Comparison of ENCODE assay signal across 32 cellular contexts in genomic region chr13:111283991-111284390, GRCh38. TPM values are rescaled to one million over a fixed set of nuclear protein-coding genes. Genes with fewer than 3 reads are reported as not detected.
DNase-seq lines count a peak whose midpoint lies in the region; ATAC-seq, FAIRE-seq and TF ChIP-seq lines count a peak whose summit lies in the region.
"Had no signal": no experiment of that assay in that cellular context is flagged by ENCODE, and none has a peak within 500 bp of the region (broad histone marks: within the 10 kb centered on the region; RNA-seq: fewer than 3 reads in every experiment).

No MANE protein-coding gene starts in this region.

- no peak overlapping the region for H2AFZ ChIP-seq in H1 (ENCODE audit: low read length)

- no peaks in the 10 kb centered on the region for H3K27me3 ChIP-seq in H1 (replicated peaks in 1 of 4; ENCODE audit: control insufficient read depth in 3 of 4, extremely low read depth in 1 of 4, insufficient read depth in 3 of 4, low read length in 3 of 4)
- no peaks in the 10 kb centered on the region for H3K27me3 ChIP-seq in prostate gland (replicated peaks; ENCODE audit: insufficient read depth)
- H3K27me3 ChIP-seq: gastrocnemius medialis, left lung had no signal

- H2BK5ac ChIP-seq in H1 (ENCODE audit: low read depth, low read length): 0 out of 2 replicates have a peak overlapping the region, but pooled peaks have one; percentile 10

- H2BK20ac ChIP-seq in H1 (ENCODE audit: low read length): no peak overlapping the region

- no peak overlapping the region for H4K91ac ChIP-seq in H1 (replicated peaks; ENCODE audit: insufficient read length, low read length)

- H2BK15ac ChIP-seq in H1 (ENCODE audit: low read length): no peak overlapping the region

- no peak for TF ChIP-seq EP300 in H1 (IDR thresholded peaks at IDR 0.05; ENCODE audit: borderline replicate concordance in 1 of 2, low read depth in 2 of 2, low read length in 2 of 2)

- peaks cover 25 to 61% (median 48%) of the 10 kb centered on the region in 4 experiments for H3K36me3 ChIP-seq in H1 (ENCODE audit: control insufficient read depth in 2 of 4, insufficient read depth in 4 of 4, low read length in 3 of 4)
- H3K36me3 ChIP-seq in prostate gland: peaks cover 4 to 7% of the 10 kb centered on the region in 2 donors

- H3K79me1 ChIP-seq in H1 (ENCODE audit: low read depth, low read length): peaks cover 5% of the 10 kb centered on the region; the same call in 1 of the 2 replicates

- H3K18ac ChIP-seq in H1 (ENCODE audit: extremely low read depth, low read length): no peak overlapping the region

- no peak overlapping the region for H3K56ac ChIP-seq in H1 (replicated peaks; ENCODE audit: insufficient read length, low read depth, low read length)

- no peak overlapping the region for H3K14ac ChIP-seq in H1 (ENCODE audit: insufficient read length)

- H4K8ac ChIP-seq in H1 (ENCODE audit: extremely low read depth, insufficient read depth, low read length): no peak overlapping the region

- TF ChIP-seq CTCF in H1 (IDR thresholded peaks at IDR 0.05; ENCODE audit: control extremely low read depth in 1 of 3, insufficient read depth in 1 of 3, low read depth in 1 of 3, low read length in 3 of 3) (no peak), prostate gland (IDR thresholded peaks at IDR 0.05) (no peak)

- no peak overlapping the region for H3K9ac ChIP-seq in H1 (replicated peaks in 1 of 4; ENCODE audit: extremely low read depth in 1 of 4, low read depth in 3 of 4, low read length in 3 of 4)

- H3K23me2 ChIP-seq in H1 (ENCODE audit: low read depth, low read length): 0 out of 2 replicates have a peak, but pooled peaks cover 1% of the 10 kb centered on the region

- POLR2A ChIA-PET in H1 (lab: Charles Lee; ENCODE audit: partially characterized antibody): no interaction called here

- no peaks in the 10 kb centered on the region for H3K79me2 ChIP-seq in H1 (ENCODE audit: control insufficient read depth in 1 of 2, insufficient read depth in 2 of 2, low read length in 2 of 2)

- H3K4me3 ChIP-seq in H1 (ENCODE audit: extremely low read depth in 1 of 4, insufficient read depth in 2 of 4, low read depth in 3 of 4, low read length in 4 of 4) (no peak overlapping the region), prostate gland (no peak overlapping the region)
- H3K4me3 ChIP-seq: gastrocnemius medialis, left lung had no signal

- no peaks in the 10 kb centered on the region for H3K4me1 ChIP-seq in H1 (replicated peaks in 1 of 4; ENCODE audit: control insufficient read depth in 3 of 4, insufficient read depth in 4 of 4, low read length in 3 of 4)
- peaks cover 27% of the 10 kb centered on the region for H3K4me1 ChIP-seq in prostate gland (replicated peaks)
- H3K4me1 ChIP-seq: left lung had no signal

- peak; percentile 64 for DNase-seq in AG08395 (ENCODE audit: low spot score)
- peak; percentile 8 for DNase-seq in RKO (ENCODE audit: low spot score)
- no peak for DNase-seq in H1 (ENCODE audit: low read depth in 1 of 2, low spot score in 2 of 2)
- no peak for DNase-seq in prostate gland (ENCODE audit: low spot score)
- DNase-seq in NCI-H2227 (lab: John Stamatoyannopoulos, UW; ENCODE audit: unreplicated experiment): no peak
- DNase-seq in putamen (ENCODE audit: low spot score): no peak
- DNase-seq: activated CD4-positive, alpha-beta T cell treated with anti-CD3 and anti-CD28 coated beads for 1 hour; activated naive CD4-positive, alpha-beta T cell treated with Interleukin-2 at 50 U/mL for 16 hours; activated T-cell treated with anti-CD3 and anti-CD28 coated beads, Interleukin-2, amount 50 U/mL, for 1 hour; Calu3; cerebellar nuclear complex; effector CD8-positive, alpha-beta T cell; gastrocnemius medialis; Karpas-422; left lung; MV-4-11; naive B cell; NCI-H1694 treated with DMSO at 0.1 percent for 48 hours; NCI-H526 treated with DMSO at 0.1 percent for 48 hours; stimulated activated CD8-positive, alpha-beta memory T cell treated with anti-CD3 and anti-CD28 coated beads, Interleukin-4, amount 100 ng/mL, for 48 hours; T-helper 1 cell had no signal

- H3K27ac ChIP-seq in H1 (ENCODE audit: low read depth, low read length) (no peak overlapping the region), prostate gland (peak overlapping the region; percentile 83 to 89)
- H3K27ac ChIP-seq: C4-2B, HL-60, left lung had no signal

- no peak overlapping the region for H4K5ac ChIP-seq in H1 (ENCODE audit: insufficient read length, low read depth, low read length)

- H4K20me1 ChIP-seq in H1 (replicated peaks in 1 of 2; ENCODE audit: control insufficient read depth in 1 of 2, insufficient read depth in 2 of 2, low read length in 2 of 2): peaks cover 2 to 3% of the 10 kb centered on the region in 2 experiments

- no peak overlapping the region for H3K4me2 ChIP-seq in H1 (ENCODE audit: insufficient read depth in 1 of 2, low read depth in 2 of 2, low read length in 2 of 2)

- no peaks in the 10 kb centered on the region for H3K9me3 ChIP-seq in H1 (ENCODE audit: insufficient read depth in 2 of 2, low read depth in 1 of 2, low read length in 1 of 2)
- no peaks in the 10 kb centered on the region for H3K9me3 ChIP-seq in prostate gland
- H3K9me3 ChIP-seq: gastrocnemius medialis, left lung had no signal

- TF ChIP-seq POLR2A in H1 (IDR thresholded peaks at IDR 0.05; ENCODE audit: control extremely low read depth in 1 of 2, low read depth in 2 of 2, low read length in 2 of 2) (no peak), prostate gland (IDR thresholded peaks at IDR 0.05) (no peak)

- WGBS in H1 (ENCODE audit: extremely low coverage in 1 of 2, insufficient coverage in 1 of 2, insufficient read length in 1 of 2, insufficient replicate concordance in 2 of 2, low coverage in 1 of 2, low lambda C conversion rate in 2 of 2, missing lambda C conversion rate in 1 of 2), 2 experiments: 99% methylated on average over 9 of the region's 9 CpGs; no CpG with 5 or more reads in 1 of the 2 experiments
- 69% methylated on average over 9 of the region's 9 CpGs for WGBS in prostate gland

- no peak overlapping the region for H2BK120ac ChIP-seq in H1 (replicated peaks; ENCODE audit: low read depth, low read length)

- intact Hi-C loops in prostate gland (cut with DNase I): loop anchor here (5.0 kb wide), 1 partner anchor 37 kb away; no protein-coding TSS in a partner anchor

- H3K4ac ChIP-seq in H1 (replicated peaks; ENCODE audit: insufficient read length, low read depth, low read length): no peak overlapping the region

- H2BK12ac ChIP-seq in H1 (ENCODE audit: low read depth, low read length): no peak overlapping the region

- FAIRE-seq in H1 (lab: Jason Lieb, UNC): no peak
- FAIRE-seq: astrocyte, GM12892, RCC 7860, TTC549 had no signal

- H3K23ac ChIP-seq in H1 (ENCODE audit: insufficient read length): no peak overlapping the region

- no peak for TF ChIP-seq RAD21 in H1 (IDR thresholded peaks at IDR 0.05 in 1 of 2, conservative IDR thresholded peaks at IDR 0.05 in 1 of 2; ENCODE audit: low read depth in 2 of 2, low read length in 2 of 2)

- CTCF ChIA-PET in H1 (lab: Charles Lee; ENCODE audit: partially characterized antibody): interaction anchor here (1.1 to 1.5 kb wide), 2 partner anchors 61 to 73 kb away, joined by 3 read pairs; no protein-coding TSS in a partner anchor

- H2AK5ac ChIP-seq in H1 (ENCODE audit: low read depth, low read length): no peak overlapping the region

- no peak for ATAC-seq in HG03571 (IDR thresholded peaks at IDR 0.05; ENCODE audit: unreplicated experiment)
- no peak for ATAC-seq in GM19328 (IDR thresholded peaks at IDR 0.05; ENCODE audit: unreplicated experiment)
- ATAC-seq: gastrocnemius medialis, HCT116, left lung had no signal

TF ChIP-seq in H1, 55 proteins besides CTCF, POLR2A, EP300 and RAD21 (continues in another document):
- TF ChIP-seq RNF2 (IDR thresholded peaks at IDR 0.05; ENCODE audit: borderline replicate concordance, low read depth, low read length, missing control alignments, poor library complexity, severe bottlenecking) (no peak), SP2 (IDR thresholded peaks at IDR 0.05; ENCODE audit: low read length) (no peak), KDM1A (IDR thresholded peaks at IDR 0.05; ENCODE audit: borderline replicate concordance, low read length) (no peak), BCL11A (IDR thresholded peaks at IDR 0.05; ENCODE audit: low read depth in 2 of 2, low read length in 2 of 2) (no peak), CBX5 (IDR thresholded peaks at IDR 0.05; ENCODE audit: low read depth, low read length) (no peak), CHD2 (IDR thresholded peaks at IDR 0.05; ENCODE audit: low read length) (no peak), MAX (IDR thresholded peaks at IDR 0.05) (no peak), MAFK (IDR thresholded peaks at IDR 0.05; ENCODE audit: low read depth, low read length) (no peak), SP4 (IDR thresholded peaks at IDR 0.05; ENCODE audit: low read length) (no peak), E2F6 (IDR thresholded peaks at IDR 0.05) (no peak), SIN3A (conservative IDR thresholded peaks at IDR 0.05 in 1 of 2, IDR thresholded peaks at IDR 0.05 in 1 of 2; ENCODE audit: low read depth in 1 of 2, low read length in 2 of 2) (no peak), GTF2F1 (IDR thresholded peaks at IDR 0.05; ENCODE audit: borderline replicate concordance, low read depth, low read length) (no peak), GABPA (IDR thresholded peaks at IDR 0.05; ENCODE audit: borderline replicate concordance, insufficient read depth, low read length) (no peak)

RNA-seq across cellular contexts. Expression of gene TEX29, which starts 36.5 kb away (rescaled TPM):
- 1.1 TPM in 1 of 2 replicates, not detected in the other for total RNA-seq in H1 (2021; fragmentation: NEBNext Ultra II Directional; extraction: Animal tissue kit (Norgen Biotek cat#: 25700))
- polyA plus RNA-seq in H1 (2011; rRNA removed): 0.08 and 0.16 TPM in 2 replicates
- 0.22 TPM for polyA plus RNA-seq in H1 (2011; cell fraction: cytosol; rRNA removed)
- polyA plus RNA-seq in H1 (2011; cell fraction: nucleus; rRNA removed): 0.63 TPM
- polyA plus RNA-seq in H1 (2012, experiment 1 of 2): 0.29 to 0.70 TPM in 2 of 4 replicates, not detected in the others
- not detected for polyA plus RNA-seq in H1 (2012, experiment 2 of 2)
- polyA plus RNA-seq in H1 (2013, experiment 1 of 2): 0.16 TPM
- polyA plus RNA-seq in H1 (2013, experiment 2 of 2): 0.17 TPM
- not detected in 2 replicates for polyA minus RNA-seq in H1 (2011; rRNA and poly(A)+ RNA removed)
- polyA minus RNA-seq in H1 (2011; cell fraction: cytosol; rRNA and poly(A)+ RNA removed): not detected
- not detected for polyA minus RNA-seq in H1 (2011; cell fraction: nucleus; rRNA and poly(A)+ RNA removed)
- total RNA-seq in prostate gland: 1 to 10 TPM in 1 of 2 donors, not detected in 1; 1.4 TPM
- total RNA-seq: Calu3, SK-MEL-5, ureter had no signal

Comparison
In these comparisons a context has a peak if more than half of its experiments do, and no peak if none do; other contexts are left out.
1. DNase-seq: peak in AG08395 (single experiment) and RKO (single experiment); none in H1 (0 of 2), prostate gland (single experiment), NCI-H2227 (single experiment) and putamen (single experiment).